ENCODE assay signal across 1 cellular context in the genomic region with DNA sequence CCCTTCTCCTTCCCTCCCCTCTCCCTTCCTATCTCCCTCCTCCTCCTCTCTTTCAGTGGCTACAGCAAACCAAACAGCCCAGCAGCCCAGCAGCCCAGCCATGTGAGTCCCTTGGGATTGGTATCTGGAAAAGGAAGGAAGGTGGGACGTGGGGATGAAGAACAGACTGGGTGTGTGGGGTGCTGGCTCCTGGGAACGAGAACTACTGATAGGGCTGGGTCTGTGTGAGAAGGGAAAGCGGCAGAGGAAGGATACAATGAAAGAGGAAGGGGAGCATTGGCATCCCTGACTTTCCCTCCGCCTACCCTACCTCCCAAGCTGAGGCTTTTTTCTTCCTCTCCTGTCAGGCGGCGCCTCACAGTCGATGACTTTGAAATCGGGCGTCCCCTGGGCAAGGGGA.
TF ChIP-seq lines count a peak whose summit lies in the region.

No MANE protein-coding gene starts in this region.

TF ChIP-seq in H1, 55 proteins besides CTCF, POLR2A, EP300 and RAD21:
- TF ChIP-seq HDAC6 (IDR thresholded peaks at IDR 0.05; ENCODE audit: low read depth, low read length) (no peak), RFX5 (IDR thresholded peaks at IDR 0.05; ENCODE audit: borderline replicate concordance, low read depth, low read length) (no peak), TAF1 (IDR thresholded peaks at IDR 0.05; ENCODE audit: low read depth, low read length) (no peak), SIX5 (IDR thresholded peaks at IDR 0.05; ENCODE audit: low read depth, low read length) (no peak), CBX5 (IDR thresholded peaks at IDR 0.05; ENCODE audit: low read depth, low read length) (no peak), YY1 (IDR thresholded peaks at IDR 0.05; ENCODE audit: low read depth, low read length) (no peak), BRCA1 (IDR thresholded peaks at IDR 0.05; ENCODE audit: low read depth, low read length) (no peak), GABPA (IDR thresholded peaks at IDR 0.05; ENCODE audit: borderline replicate concordance, insufficient read depth, low read length) (no peak), SP2 (IDR thresholded peaks at IDR 0.05; ENCODE audit: low read length) (no peak), CREB1 (IDR thresholded peaks at IDR 0.05) (no peak), NANOG (IDR thresholded peaks at IDR 0.05; ENCODE audit: insufficient read depth, low read depth, low read length, poor library complexity, severe bottlenecking) (no peak), POLR2AphosphoS5 (IDR thresholded peaks at IDR 0.05; ENCODE audit: low read depth, low read length) (no peak), TEAD4 (IDR thresholded peaks at IDR 0.05; ENCODE audit: low read depth, low read length) (no peak), SIN3A (conservative IDR thresholded peaks at IDR 0.05 in 1 of 2, IDR thresholded peaks at IDR 0.05 in 1 of 2; ENCODE audit: low read depth in 1 of 2, low read length in 2 of 2) (no peak), GTF2F1 (IDR thresholded peaks at IDR 0.05; ENCODE audit: borderline replicate concordance, low read depth, low read length) (no peak)
